ENCODE assay signal across 7 cellular contexts in the genomic region with DNA sequence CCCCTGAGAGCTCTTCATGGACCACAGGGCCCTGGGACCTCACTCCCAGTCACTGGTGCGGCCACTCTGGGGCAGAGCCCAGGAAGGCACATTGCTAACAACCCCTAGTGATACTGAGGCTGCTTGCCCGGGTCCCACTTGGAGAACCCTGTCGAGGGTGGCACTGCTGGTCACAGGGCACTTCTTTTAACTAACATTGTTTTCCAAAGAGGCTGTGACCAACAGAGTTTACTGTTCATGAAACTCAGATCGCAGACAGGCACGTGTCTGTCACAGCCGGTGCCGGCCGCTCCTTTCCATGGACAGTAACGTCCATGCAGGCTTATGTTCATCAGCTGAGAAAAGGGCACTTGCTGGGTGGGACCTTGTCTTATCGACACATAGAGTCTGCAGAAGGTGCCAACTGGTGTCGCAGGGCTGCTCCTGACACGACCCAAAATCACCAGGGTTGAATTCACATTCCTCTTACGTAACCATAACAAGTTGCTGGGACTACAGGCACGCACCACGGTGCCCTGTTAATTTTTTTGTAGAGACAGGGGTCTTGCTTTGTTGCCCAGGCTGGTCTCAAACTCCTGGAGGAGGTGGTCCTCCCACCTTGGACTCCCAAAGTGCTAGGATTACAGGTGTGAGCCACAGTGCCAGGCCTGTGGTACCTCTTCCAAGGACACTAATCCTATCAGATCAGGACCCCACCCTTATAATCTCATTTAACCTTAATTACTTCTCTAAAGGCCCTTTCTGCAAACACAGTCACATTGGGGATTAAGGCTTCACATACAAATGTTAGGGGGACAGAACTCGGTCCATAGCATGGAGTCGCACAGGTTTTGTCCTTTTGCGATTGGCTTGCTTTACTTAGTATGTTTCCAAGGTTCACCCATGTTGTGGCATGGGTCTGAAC. TPM values are rescaled to one million over a fixed set of nuclear protein-coding genes. Genes with fewer than 3 reads are reported as not detected.
A peak's percentile ranks its signal among the peaks of the same experiment; 100 is the strongest.
DNase-seq lines count a peak whose midpoint lies in the region; ATAC-seq and TF ChIP-seq lines count a peak whose summit lies in the region.

No MANE protein-coding gene starts in this region.

- peaks cover 2% of the 10 kb centered on the region; the same call in 1 of the 2 replicates for H3K4me1 ChIP-seq in iPS DF 6.9 (ENCODE audit: control insufficient read depth, insufficient read depth, low read length)

- no peak for DNase-seq in HFFc6
- DNase-seq in WTC11 (ENCODE audit: low spot score) = no peak
- DNase-seq in iPS DF 6.9 (ENCODE audit: low read depth, low spot score) = no peak
- DNase-seq in AG08396 (ENCODE audit: low spot score) = no peak
- DNase-seq in GM13976 (ENCODE audit: low spot score) = no peak

- peak overlapping the region; percentile 73; the same call in 1 of the 2 replicates for H3K4me3 ChIP-seq in iPS DF 6.9 (ENCODE audit: low read length)

- POLR2A ChIA-PET in WTC11 (lab: Charles Lee) = no interaction called here

- no peaks in the 10 kb centered on the region for H3K9me3 ChIP-seq in iPS DF 6.9 (ENCODE audit: control insufficient read depth, insufficient read depth, low read length)

- no peak overlapping the region for H3K27ac ChIP-seq in iPS DF 6.9 (ENCODE audit: low read length)

- WGBS in iPS DF 6.9 (ENCODE audit: insufficient coverage, insufficient read length) = no CpG with 5 or more reads among the region's 18 CpGs

- peak overlapping the region; percentile 88 for H3K4me3 Mint-ChIP-seq in HFFc6
- H3K4me3 Mint-ChIP-seq in WTC11 = peak overlapping the region; percentile 74
- H3K4me3 Mint-ChIP-seq in stimulated activated memory B cell treated with anti-CD40 and anti-IgM and Interleukin-4, amounts not matched to agents 10 μg/mL and 1 μg/mL and 100 μg/mL, for 72 hours = peak overlapping the region; percentile 87

- H3K9me3 Mint-ChIP-seq in HFFc6 (no peaks in the 10 kb centered on the region), WTC11 (no peaks in the 10 kb centered on the region)
- no peaks in the 10 kb centered on the region for H3K9me3 Mint-ChIP-seq in stimulated activated memory B cell treated with anti-CD40 and anti-IgM and Interleukin-4, amounts not matched to agents 10 μg/mL and 1 μg/mL and 100 μg/mL, for 72 hours

- TF ChIP-seq CTCF in HFFc6 (IDR thresholded peaks at IDR 0.05) (no peak), WTC11 (IDR thresholded peaks at IDR 0.05) (no peak), GM13976 (IDR thresholded peaks at IDR 0.05; ENCODE audit: borderline replicate concordance, control extremely low read depth, extremely low read depth, insufficient read depth, missing control alignments) (no peak)

- ATAC-seq in WTC11 (no peak), GM21737 (IDR thresholded peaks at IDR 0.05; ENCODE audit: unreplicated experiment) (no peak)
- ATAC-seq in stimulated activated memory B cell treated with anti-CD40 and anti-IgM and Interleukin-4, amounts not matched to agents 10 μg/mL and 1 μg/mL and 100 μg/mL, for 72 hours = no peak

- H3K27ac Mint-ChIP-seq in HFFc6 (peak overlapping the region; percentile 77), WTC11 (peak overlapping the region; percentile 55; the same call in 1 of the 2 replicates)
- peak overlapping the region; percentile 82 for H3K27ac Mint-ChIP-seq in stimulated activated memory B cell treated with anti-CD40 and anti-IgM and Interleukin-4, amounts not matched to agents 10 μg/mL and 1 μg/mL and 100 μg/mL, for 72 hours

- in situ Hi-C loops in GM13976 (cut with MboI; ENCODE audit: low sequenced_read_pairs, unreplicated experiment) = loop anchor here (25.0 kb wide), 1 partner anchor 382 kb away; no protein-coding TSS in a partner anchor

- no peaks in the 10 kb centered on the region for H3K27me3 ChIP-seq in iPS DF 6.9 (ENCODE audit: control insufficient read depth, insufficient read depth, low read length)

- H3K4me1 Mint-ChIP-seq in HFFc6 (ENCODE audit: low read depth) (peaks cover 33% of the 10 kb centered on the region), WTC11 (peaks cover 15% of the 10 kb centered on the region)
- peaks cover 43% of the 10 kb centered on the region for H3K4me1 Mint-ChIP-seq in stimulated activated memory B cell treated with anti-CD40 and anti-IgM and Interleukin-4, amounts not matched to agents 10 μg/mL and 1 μg/mL and 100 μg/mL, for 72 hours

- H3K36me3 Mint-ChIP-seq in HFFc6 (ENCODE audit: low read depth) (no peaks in the 10 kb centered on the region), WTC11 (peaks cover 10% of the 10 kb centered on the region; the same call in 1 of the 2 replicates)
- peaks cover 5% of the 10 kb centered on the region for H3K36me3 Mint-ChIP-seq in stimulated activated memory B cell treated with anti-CD40 and anti-IgM and Interleukin-4, amounts not matched to agents 10 μg/mL and 1 μg/mL and 100 μg/mL, for 72 hours

- H3K36me3 ChIP-seq in iPS DF 6.9 (ENCODE audit: control insufficient read depth, insufficient read depth, low read length) = no peaks in the 10 kb centered on the region

- CTCF ChIA-PET in WTC11 (lab: Charles Lee) = interaction anchor here (1.4 to 2.4 kb wide), 3 partner anchors 9 to 42 kb away, joined by 3 to 41 read pairs (median 3); no protein-coding TSS in a partner anchor

- H3K27me3 Mint-ChIP-seq in HFFc6 (ENCODE audit: insufficient read depth) (peaks cover 3% of the 10 kb centered on the region), WTC11 (ENCODE audit: low read depth) (no peaks in the 10 kb centered on the region)
- H3K27me3 Mint-ChIP-seq in stimulated activated memory B cell treated with anti-CD40 and anti-IgM and Interleukin-4, amounts not matched to agents 10 μg/mL and 1 μg/mL and 100 μg/mL, for 72 hours = no peaks in the 10 kb centered on the region

TF ChIP-seq in WTC11, 78 proteins besides CTCF, POLR2A, EP300 and RAD21 (continues in another document):
- no peak for TF ChIP-seq ATF6 (CRISPR knock-in tag; IDR thresholded peaks at IDR 0.05)
- no peak for TF ChIP-seq MXD4 (CRISPR knock-in tag; IDR thresholded peaks at IDR 0.05; ENCODE audit: borderline replicate concordance)
- TF ChIP-seq ESRRA (CRISPR knock-in tag; IDR thresholded peaks at IDR 0.05; ENCODE audit: borderline replicate concordance) = no peak
- TF ChIP-seq ZSCAN18 (CRISPR knock-in tag; IDR thresholded peaks at IDR 0.05) = no peak
- TF ChIP-seq, protein P1, sequence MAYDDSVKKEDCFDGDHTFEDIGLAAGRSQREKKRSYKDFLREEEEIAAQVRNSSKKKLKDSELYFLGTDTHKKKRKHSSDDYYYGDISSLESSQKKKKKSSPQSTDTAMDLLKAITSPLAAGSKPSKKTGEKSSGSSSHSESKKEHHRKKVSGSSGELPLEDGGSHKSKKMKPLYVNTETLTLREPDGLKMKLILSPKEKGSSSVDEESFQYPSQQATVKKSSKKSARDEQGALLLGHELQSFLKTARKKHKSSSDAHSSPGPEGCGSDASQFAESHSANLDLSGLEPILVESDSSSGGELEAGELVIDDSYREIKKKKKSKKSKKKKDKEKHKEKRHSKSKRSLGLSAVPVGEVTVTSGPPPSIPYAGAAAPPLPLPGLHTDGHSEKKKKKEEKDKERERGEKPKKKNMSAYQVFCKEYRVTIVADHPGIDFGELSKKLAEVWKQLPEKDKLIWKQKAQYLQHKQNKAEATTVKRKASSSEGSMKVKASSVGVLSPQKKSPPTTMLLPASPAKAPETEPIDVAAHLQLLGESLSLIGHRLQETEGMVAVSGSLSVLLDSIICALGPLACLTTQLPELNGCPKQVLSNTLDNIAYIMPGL (CRISPR knock-in tag; IDR thresholded peaks at IDR 0.05) = no peak
- TF ChIP-seq SMAD3 (CRISPR knock-in tag; IDR thresholded peaks at IDR 0.05; ENCODE audit: borderline replicate concordance) = no peak
- TF ChIP-seq, protein P2, sequence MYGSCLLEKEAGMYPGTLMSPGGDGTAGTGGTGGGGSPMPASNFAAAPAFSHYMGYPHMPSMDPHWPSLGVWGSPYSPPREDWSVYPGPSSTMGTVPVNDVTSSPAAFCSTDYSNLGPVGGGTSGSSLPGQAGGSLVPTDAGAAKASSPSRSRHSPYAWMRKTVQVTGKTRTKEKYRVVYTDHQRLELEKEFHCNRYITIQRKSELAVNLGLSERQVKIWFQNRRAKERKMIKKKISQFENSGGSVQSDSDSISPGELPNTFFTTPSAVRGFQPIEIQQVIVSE (CRISPR knock-in tag; IDR thresholded peaks at IDR 0.05; ENCODE audit: borderline replicate concordance) = no peak
- no peak for TF ChIP-seq E2F1 (CRISPR knock-in tag; IDR thresholded peaks at IDR 0.05)

RNA-seq across cellular contexts. Expression of gene ZC3H18, which starts 1.2 kb away (rescaled TPM):
- total RNA-seq in HFFc6 (2021; fragmentation: NEBNext Ultra II Directional; extraction: Animal tissue kit (Norgen Biotek cat#: 25700)) = 10 to 100 TPM; 37.9 to 49.3 (median 42.8) TPM
- 57.3 to 65.6 TPM (median 61.8 TPM) in 3 replicates for total RNA-seq in WTC11 (2021)
